Comparison of ENCODE assay signal across 6 cellular contexts in the genomic region with DNA sequence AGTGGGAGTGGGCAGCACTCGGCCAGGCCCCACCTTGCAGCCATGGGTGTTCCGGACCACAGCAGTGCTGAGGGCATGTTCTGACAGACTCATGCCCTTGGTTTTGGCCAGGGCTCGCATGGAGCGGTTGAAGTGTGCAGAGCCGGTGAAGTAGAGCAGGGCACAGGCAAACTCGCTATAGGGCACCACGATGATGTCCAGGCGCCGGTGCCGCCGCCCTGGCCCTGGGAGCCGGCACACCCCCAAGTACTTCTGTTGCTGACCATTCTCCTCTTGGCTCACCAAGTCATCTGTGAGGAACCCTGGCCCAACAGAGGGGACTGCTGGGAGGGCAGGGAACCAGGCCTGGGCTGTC.
"Had no signal": no experiment of that assay in that cellular context is flagged by ENCODE, and none has a peak within 500 bp of the region (broad histone marks: within the 10 kb centered on the region; RNA-seq: fewer than 3 reads in every experiment).

No MANE protein-coding gene starts in this region.

- H2AFZ ChIP-seq: GM23248 had no signal

- H3K27ac ChIP-seq: GM23248 had no signal

- ATAC-seq: HCT116, K562 had no signal

- H3K9ac ChIP-seq: GM23248 had no signal

- H3K4me1 ChIP-seq: HAP-1 had no signal

- DNase-seq: GM23248, GOT3, IMR-90 had no signal

- H3K9me3 ChIP-seq: HAP-1 had no signal

- H3K4me3 ChIP-seq: GM23248, HAP-1, K562 had no signal
